ENCODE assay signal across 8 cellular contexts in genomic region chr5:77030097-77031071, GRCh38. TPM values are rescaled to one million over a fixed set of nuclear protein-coding genes. Genes with fewer than 3 reads are reported as not detected.
DNase-seq lines count a peak whose midpoint lies in the region; ATAC-seq and TF ChIP-seq lines count a peak whose summit lies in the region.

AGGF1 (plus strand) TSS chr5:77030404; CDS start chr5:77030767, 363 bp downstream.

- H3K27me3 ChIP-seq in rectal smooth muscle tissue (ENCODE audit: control insufficient read depth, insufficient read depth, low read length) (no peaks in the 10 kb centered on the region), aorta (ENCODE audit: control insufficient read depth in 1 of 2, insufficient read depth in 2 of 2, low read length in 1 of 2) (no peaks in the 10 kb centered on the region)

- intact Hi-C loops in aorta (cut with DNase I) = loop anchor here in 1 of 2 donors (1.0 to 5.0 kb wide), 2 partner anchors 57 to 462 kb away; partner anchors contain the start of genes WDR41 and ZBED3

- WGBS in aorta, 2 donors = 0 to 1% methylated on average over 82 of the region's 82 CpGs

- DNase-seq in NCI-H2029 (lab: John Stamatoyannopoulos, UW) (peak; percentile 93), T-helper 9 cell (peak; percentile 80), astrocyte of the hippocampus (ENCODE audit: low read depth, low spot score) (peak; percentile 96), hepatic stellate cell (ENCODE audit: low spot score) (peak; percentile 86), aorta (peak; percentile 97)

- H3K36me3 ChIP-seq in rectal smooth muscle tissue (ENCODE audit: control insufficient read depth, insufficient read depth, low read length) (no peaks in the 10 kb centered on the region), aorta (ENCODE audit: control insufficient read depth in 1 of 2, insufficient read depth in 2 of 2, low read length in 1 of 2) (no peaks in the 10 kb centered on the region)

- no peaks in the 10 kb centered on the region for H3K9me3 ChIP-seq in aorta (ENCODE audit: control insufficient read depth, low read length)

- H3K9ac ChIP-seq in rectal smooth muscle tissue (ENCODE audit: low read length) = peak within 1 kb of the TSS; percentile 79

- ATAC-seq in GM18505 (IDR thresholded peaks at IDR 0.05; ENCODE audit: unreplicated experiment) = peak; percentile 95
- ATAC-seq in HG02973 (IDR thresholded peaks at IDR 0.05; ENCODE audit: unreplicated experiment) = peak; percentile 99
- peak; percentile 97 for ATAC-seq in aorta (ENCODE audit: low FRiP score)

- H3K4me3 ChIP-seq in rectal smooth muscle tissue (ENCODE audit: low read length) (peak within 1 kb of the TSS; percentile 85), aorta (ENCODE audit: low read length in 2 of 2) (peak within 1 kb of the TSS; percentile 61 to 93)

- H3K27ac ChIP-seq in rectal smooth muscle tissue (ENCODE audit: low read depth, low read length) = peak within 1 kb of the TSS; percentile 87
- H3K27ac ChIP-seq in aorta (ENCODE audit: low read depth in 1 of 2, low read length in 2 of 2) = peak within 1 kb of the TSS; percentile 58 to 79

- peak; percentile 93 for TF ChIP-seq POLR2A in GM18505 (IDR thresholded peaks at IDR 0.05; ENCODE audit: borderline replicate concordance, extremely low read depth, insufficient read depth, insufficient read length)

- peaks cover 3% of the 10 kb centered on the region for H3K4me1 ChIP-seq in rectal smooth muscle tissue (ENCODE audit: control insufficient read depth, insufficient read depth, low read length)
- H3K4me1 ChIP-seq in aorta (ENCODE audit: control insufficient read depth in 1 of 2, insufficient read depth in 2 of 2, low read length in 2 of 2) = peaks cover 0 to 2% of the 10 kb centered on the region in 2 donors

RNA-seq across cellular contexts. Expression of gene AGGF1, which starts in this region (rescaled TPM):
- 10 to 100 TPM; 14.5 to 20.6 TPM for total RNA-seq in aorta
- polyA plus RNA-seq in aorta = 10 to 100 TPM; 10.1 to 11.1 TPM

Comparison
In these comparisons a context has a peak if more than half of its experiments do, and no peak if none do; other contexts are left out.
1. Peak in every context shown above with its lines: DNase-seq, ATAC-seq, H3K4me3 ChIP-seq and H3K27ac ChIP-seq.